ENCODE assay signal across 9 cellular contexts in genomic region chr17:29645516-29646051, GRCh38. TPM values are rescaled to one million over a fixed set of nuclear protein-coding genes. Genes with fewer than 3 reads are reported as not detected.
DNase-seq lines count a peak whose midpoint lies in the region; ATAC-seq and TF ChIP-seq lines count a peak whose summit lies in the region.
"Had no signal": no experiment of that assay in that cellular context is flagged by ENCODE, and none has a peak within 500 bp of the region (broad histone marks: within the 10 kb centered on the region; RNA-seq: fewer than 3 reads in every experiment).

No MANE protein-coding gene starts in this region.

- H3K27ac ChIP-seq in VCaP (peak overlapping the region; percentile 68), cardiac muscle cell (peak overlapping the region; percentile 32), spleen (peak overlapping the region in 5 of 8 donors; percentile 5 to 65 (median 36))

- no peaks in the 10 kb centered on the region for H3K9me3 ChIP-seq in cardiac muscle cell (ENCODE audit: low read depth)
- no peaks in the 10 kb centered on the region for H3K9me3 ChIP-seq in spleen

- DNase-seq in G401 (ENCODE audit: low spot score) = peak; percentile 62
- DNase-seq in cardiac muscle cell (ENCODE audit: low read depth in 1 of 2, low spot score in 1 of 2) = peak in 1 of 2 donors; percentile 97
- no peak for DNase-seq in spleen
- no peak for DNase-seq in retina
- no peak for DNase-seq in iPS-NIHi11 (ENCODE audit: low spot score)
- no peak for DNase-seq in kidney glomerular epithelial cell (lab: John Stamatoyannopoulos, UW)
- DNase-seq: NCI-H2029 treated with DMSO at 0.1 percent for 48 hours had no signal

- H3K4me3 ChIP-seq in cardiac muscle cell (no peak overlapping the region), spleen (no peak overlapping the region)

- no peak for TF ChIP-seq POLR2A in spleen (IDR thresholded peaks at IDR 0.05)

- in situ Hi-C loops in G401 (cut with HindIII; ENCODE audit: low sequenced_read_pairs) = no loop called here

- H3K27me3 ChIP-seq in cardiac muscle cell (no peaks in the 10 kb centered on the region), spleen (replicated peaks in 1 of 7) (no peaks in the 10 kb centered on the region)

- H3K36me3 ChIP-seq in cardiac muscle cell = peaks cover 12% of the 10 kb centered on the region
- H3K36me3 ChIP-seq in spleen = peaks cover 0 to 100% (median 52%) of the 10 kb centered on the region in 6 donors

- ATAC-seq in GM18498 (IDR thresholded peaks at IDR 0.05; ENCODE audit: unreplicated experiment) = no peak

- H3K4me1 ChIP-seq in cardiac muscle cell (ENCODE audit: low read depth) = peaks cover 28% of the 10 kb centered on the region
- H3K4me1 ChIP-seq in spleen = peaks cover 6 to 55% (median 21%) of the 10 kb centered on the region in 6 donors

- intact Hi-C loops in spleen (cut with DNase I; ENCODE audit: low total_unique reads) = no loop called here

- 58 to 76% (median 72%) methylated on average over 5 of the region's 5 CpGs for WGBS in spleen, 5 donors

- no peak for TF ChIP-seq CTCF in VCaP (conservative IDR thresholded peaks at IDR 0.05)
- no peak for TF ChIP-seq CTCF in cardiac muscle cell (IDR thresholded peaks at IDR 0.05; ENCODE audit: low read depth, low read length)
- TF ChIP-seq CTCF in spleen (IDR thresholded peaks at IDR 0.05 in 8 of 11, conservative IDR thresholded peaks at IDR 0.05 in 3 of 11) = no peak

RNA-seq across cellular contexts. Expression of gene CORO6, which starts 22.9 kb away (rescaled TPM):
- 3.6 and 9.7 TPM in 2 replicates for total RNA-seq in G401 (2014; rRNA removed; shearing (Covaris generic))
- total RNA-seq in cardiac muscle cell = 127 and 243 TPM in 2 replicates
- 163 and 255 TPM in 2 replicates for polyA plus RNA-seq in cardiac muscle cell
- total RNA-seq in spleen = 1 to 10 TPM in 6 of 7 donors, under 1 TPM in 1; 0.81 to 4.8 (median 2.7) TPM
- polyA plus RNA-seq in spleen = 1 to 10 TPM; 4.0 to 5.1 (median 4.6) TPM

RNA-seq across cellular contexts. Expression of gene ANKRD13B, which starts 52.7 kb away (rescaled TPM):
- 17.5 and 29.6 TPM in 2 replicates for total RNA-seq in G401 (2014; rRNA removed; shearing (Covaris generic))
- total RNA-seq in cardiac muscle cell (7.5 and 12.7 TPM in 2 replicates), spleen (1 to 10 TPM; 2.1 to 5.5 (median 2.7) TPM)
- polyA plus RNA-seq in cardiac muscle cell (6.3 and 7.4 TPM in 2 replicates), spleen (1 to 10 TPM in 2 of 3 donors, under 1 TPM in 1; 0.85 to 2.5 (median 1.2) TPM)

RNA-seq across cellular contexts. Expression of gene GIT1, which starts 56.1 kb away (rescaled TPM):
- total RNA-seq in G401 (2014; rRNA removed; shearing (Covaris generic)) = 42.2 and 45.9 TPM in 2 replicates
- 35.5 and 52.1 TPM in 2 replicates for total RNA-seq in cardiac muscle cell
- 37.5 and 50.5 TPM in 2 replicates for polyA plus RNA-seq in cardiac muscle cell
- total RNA-seq in spleen = 10 to 100 TPM; 42.6 to 64.7 (median 50.2) TPM
- 10 to 100 TPM; 20.4 to 38.1 (median 27.1) TPM for polyA plus RNA-seq in spleen

Comparison
In these comparisons a context has a peak if more than half of its experiments do, and no peak if none do; other contexts are left out.
1. RNA of gene CORO6, which starts 22.9 kb away (total RNA-seq): 127 to 243 TPM in cardiac muscle cell; 3.6 to 9.7 TPM in G401 and 0.81 to 4.8 TPM in spleen; every median in the first group is over 10 times any median in the second.
2. Peak in every context shown above with its lines, with median percentiles within 50 percentile points of each other: H3K27ac ChIP-seq.